Comparison of ENCODE assay signal across 1 cellular context in the genomic region with DNA sequence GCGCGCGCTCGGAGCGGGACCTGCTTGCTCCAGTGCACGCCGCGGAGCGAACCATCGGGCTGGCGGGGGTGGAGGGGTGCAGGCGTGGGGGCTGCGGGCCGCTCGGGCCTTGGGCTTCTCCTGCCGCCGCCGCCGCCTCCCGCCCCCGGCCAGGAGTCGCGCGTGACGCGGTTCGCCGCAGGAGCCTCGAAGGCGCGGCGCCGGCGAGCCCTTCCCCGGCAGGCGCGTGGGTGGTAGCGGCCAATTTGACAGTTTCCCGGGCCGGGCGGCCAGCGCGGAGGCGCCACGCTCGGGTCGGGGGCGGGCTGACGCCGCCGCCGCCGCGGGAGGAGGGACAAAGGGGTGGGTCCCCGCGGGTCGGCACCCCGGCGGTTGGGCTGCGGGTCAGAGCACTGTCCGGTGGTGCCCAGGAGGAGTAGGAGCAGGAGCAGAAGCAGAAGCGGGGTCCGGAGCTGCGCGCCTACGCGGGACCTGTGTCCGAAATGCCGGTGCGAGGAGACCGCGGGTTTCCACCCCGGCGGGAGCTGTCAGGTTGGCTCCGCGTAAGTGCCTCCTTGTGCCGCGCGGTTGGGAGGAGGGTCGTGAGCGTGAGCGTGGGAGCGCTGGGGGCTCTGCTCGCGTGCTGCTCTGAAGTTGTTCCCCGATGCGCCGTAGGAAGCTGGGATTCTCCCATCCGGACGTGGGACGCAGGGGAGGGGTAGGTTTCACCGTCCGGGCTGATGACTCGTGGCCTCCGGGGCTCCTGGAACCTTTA.
TF ChIP-seq lines count a peak whose summit lies in the region.

A gene (plus strand): TSS at position 387 of the 754 bp plus-strand sequence. CDS start 96 bp downstream, at position 483.

TF ChIP-seq in K562, 482 proteins besides CTCF, POLR2A, EP300 and RAD21 (continued from another document):
- TF ChIP-seq, protein P1, sequence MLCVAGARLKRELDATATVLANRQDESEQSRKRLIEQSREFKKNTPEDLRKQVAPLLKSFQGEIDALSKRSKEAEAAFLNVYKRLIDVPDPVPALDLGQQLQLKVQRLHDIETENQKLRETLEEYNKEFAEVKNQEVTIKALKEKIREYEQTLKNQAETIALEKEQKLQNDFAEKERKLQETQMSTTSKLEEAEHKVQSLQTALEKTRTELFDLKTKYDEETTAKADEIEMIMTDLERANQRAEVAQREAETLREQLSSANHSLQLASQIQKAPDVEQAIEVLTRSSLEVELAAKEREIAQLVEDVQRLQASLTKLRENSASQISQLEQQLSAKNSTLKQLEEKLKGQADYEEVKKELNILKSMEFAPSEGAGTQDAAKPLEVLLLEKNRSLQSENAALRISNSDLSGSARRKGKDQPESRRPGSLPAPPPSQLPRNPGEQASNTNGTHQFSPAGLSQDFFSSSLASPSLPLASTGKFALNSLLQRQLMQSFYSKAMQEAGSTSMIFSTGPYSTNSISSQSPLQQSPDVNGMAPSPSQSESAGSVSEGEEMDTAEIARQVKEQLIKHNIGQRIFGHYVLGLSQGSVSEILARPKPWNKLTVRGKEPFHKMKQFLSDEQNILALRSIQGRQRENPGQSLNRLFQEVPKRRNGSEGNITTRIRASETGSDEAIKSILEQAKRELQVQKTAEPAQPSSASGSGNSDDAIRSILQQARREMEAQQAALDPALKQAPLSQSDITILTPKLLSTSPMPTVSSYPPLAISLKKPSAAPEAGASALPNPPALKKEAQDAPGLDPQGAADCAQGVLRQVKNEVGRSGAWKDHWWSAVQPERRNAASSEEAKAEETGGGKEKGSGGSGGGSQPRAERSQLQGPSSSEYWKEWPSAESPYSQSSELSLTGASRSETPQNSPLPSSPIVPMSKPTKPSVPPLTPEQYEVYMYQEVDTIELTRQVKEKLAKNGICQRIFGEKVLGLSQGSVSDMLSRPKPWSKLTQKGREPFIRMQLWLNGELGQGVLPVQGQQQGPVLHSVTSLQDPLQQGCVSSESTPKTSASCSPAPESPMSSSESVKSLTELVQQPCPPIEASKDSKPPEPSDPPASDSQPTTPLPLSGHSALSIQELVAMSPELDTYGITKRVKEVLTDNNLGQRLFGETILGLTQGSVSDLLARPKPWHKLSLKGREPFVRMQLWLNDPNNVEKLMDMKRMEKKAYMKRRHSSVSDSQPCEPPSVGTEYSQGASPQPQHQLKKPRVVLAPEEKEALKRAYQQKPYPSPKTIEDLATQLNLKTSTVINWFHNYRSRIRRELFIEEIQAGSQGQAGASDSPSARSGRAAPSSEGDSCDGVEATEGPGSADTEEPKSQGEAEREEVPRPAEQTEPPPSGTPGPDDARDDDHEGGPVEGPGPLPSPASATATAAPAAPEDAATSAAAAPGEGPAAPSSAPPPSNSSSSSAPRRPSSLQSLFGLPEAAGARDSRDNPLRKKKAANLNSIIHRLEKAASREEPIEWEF (CRISPR knock-in tag; IDR thresholded peaks at IDR 0.05), result no peak
- TF ChIP-seq, protein P2, sequence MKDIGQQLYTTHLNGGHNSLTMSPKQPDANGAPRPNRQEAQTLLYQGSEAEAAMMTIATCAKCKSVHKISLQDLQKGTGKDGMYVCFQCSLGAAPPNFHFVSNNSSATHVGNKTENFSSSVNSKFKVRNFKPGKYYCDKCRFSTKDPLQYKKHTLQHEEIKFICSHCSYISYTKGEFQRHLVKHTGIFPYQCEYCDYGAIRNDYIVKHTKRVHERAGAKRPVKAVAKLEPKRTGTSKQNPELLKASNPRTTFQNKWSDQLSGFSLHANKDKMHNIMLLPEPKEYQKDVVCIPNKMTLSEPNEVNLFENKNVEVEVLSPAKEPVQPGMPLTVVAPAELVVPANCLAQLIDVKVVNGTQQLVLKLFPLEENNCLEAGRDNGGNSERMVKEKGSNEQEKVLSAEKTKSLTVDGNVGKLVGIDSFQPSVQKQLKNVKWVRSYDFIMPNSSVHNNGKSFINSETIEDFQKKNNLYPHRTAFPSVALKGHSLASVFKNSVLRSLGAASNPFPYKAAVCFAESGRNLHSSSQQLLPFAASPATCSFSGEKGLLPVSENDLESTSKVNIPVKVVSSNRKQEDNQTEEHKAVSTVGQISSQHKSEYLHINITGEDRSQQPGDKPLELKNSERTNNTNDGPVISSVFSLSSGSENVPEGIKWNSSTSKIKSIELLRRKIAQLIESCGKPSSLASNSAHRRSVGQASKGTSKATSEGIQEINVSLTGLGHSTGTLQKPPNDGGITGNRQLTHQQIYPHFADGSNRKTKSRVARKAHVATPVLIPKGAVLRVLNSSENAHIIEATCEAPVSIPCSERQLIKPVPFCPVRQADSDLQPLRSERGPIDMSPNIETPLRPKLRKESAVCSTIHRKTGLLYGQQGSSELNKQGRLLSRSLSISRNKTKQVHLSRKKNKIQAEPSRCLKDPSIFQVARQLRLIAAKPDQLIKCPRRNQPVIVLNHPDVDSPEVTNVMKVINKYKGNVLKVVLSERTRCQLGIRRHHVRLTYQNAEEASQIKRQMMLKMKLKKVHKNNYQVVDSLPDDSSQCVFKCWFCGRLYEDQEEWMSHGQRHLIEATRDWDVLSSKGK (CRISPR knock-in tag; IDR thresholded peaks at IDR 0.05), result no peak
- no peak for TF ChIP-seq HLTF (IDR thresholded peaks at IDR 0.05)
- no peak for TF ChIP-seq ZSCAN32 (CRISPR knock-in tag; IDR thresholded peaks at IDR 0.05)
- TF ChIP-seq, protein P3, sequence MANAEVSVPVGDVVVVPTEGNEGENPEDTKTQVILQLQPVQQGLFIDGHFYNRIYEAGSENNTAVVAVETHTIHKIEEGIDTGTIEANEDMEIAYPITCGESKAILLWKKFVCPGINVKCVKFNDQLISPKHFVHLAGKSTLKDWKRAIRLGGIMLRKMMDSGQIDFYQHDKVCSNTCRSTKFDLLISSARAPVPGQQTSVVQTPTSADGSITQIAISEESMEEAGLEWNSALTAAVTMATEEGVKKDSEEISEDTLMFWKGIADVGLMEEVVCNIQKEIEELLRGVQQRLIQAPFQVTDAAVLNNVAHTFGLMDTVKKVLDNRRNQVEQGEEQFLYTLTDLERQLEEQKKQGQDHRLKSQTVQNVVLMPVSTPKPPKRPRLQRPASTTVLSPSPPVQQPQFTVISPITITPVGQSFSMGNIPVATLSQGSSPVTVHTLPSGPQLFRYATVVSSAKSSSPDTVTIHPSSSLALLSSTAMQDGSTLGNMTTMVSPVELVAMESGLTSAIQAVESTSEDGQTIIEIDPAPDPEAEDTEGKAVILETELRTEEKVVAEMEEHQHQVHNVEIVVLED (CRISPR knock-in tag; IDR thresholded peaks at IDR 0.05), result peak; percentile 70
- TF ChIP-seq, protein P4, sequence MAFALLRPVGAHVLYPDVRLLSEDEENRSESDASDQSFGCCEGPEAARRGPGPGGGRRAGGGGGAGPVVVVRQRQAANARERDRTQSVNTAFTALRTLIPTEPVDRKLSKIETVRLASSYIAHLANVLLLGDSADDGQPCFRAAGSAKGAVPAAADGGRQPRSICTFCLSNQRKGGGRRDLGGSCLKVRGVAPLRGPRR (CRISPR knock-in tag; IDR thresholded peaks at IDR 0.05), result no peak
- no peak for TF ChIP-seq MED1 (CRISPR knock-in tag; IDR thresholded peaks at IDR 0.05; ENCODE audit: borderline replicate concordance)
- TF ChIP-seq HNRNPLL (IDR thresholded peaks at IDR 0.05; ENCODE audit: low read depth, low read length, poor library complexity, severe bottlenecking), result no peak
- peak; percentile 83 for TF ChIP-seq RBFOX2 (IDR thresholded peaks at IDR 0.05; ENCODE audit: low read depth, low read length)
- TF ChIP-seq ZNF584 (CRISPR knock-in tag; IDR thresholded peaks at IDR 0.05; ENCODE audit: low read depth), result no peak
- TF ChIP-seq, protein P5, sequence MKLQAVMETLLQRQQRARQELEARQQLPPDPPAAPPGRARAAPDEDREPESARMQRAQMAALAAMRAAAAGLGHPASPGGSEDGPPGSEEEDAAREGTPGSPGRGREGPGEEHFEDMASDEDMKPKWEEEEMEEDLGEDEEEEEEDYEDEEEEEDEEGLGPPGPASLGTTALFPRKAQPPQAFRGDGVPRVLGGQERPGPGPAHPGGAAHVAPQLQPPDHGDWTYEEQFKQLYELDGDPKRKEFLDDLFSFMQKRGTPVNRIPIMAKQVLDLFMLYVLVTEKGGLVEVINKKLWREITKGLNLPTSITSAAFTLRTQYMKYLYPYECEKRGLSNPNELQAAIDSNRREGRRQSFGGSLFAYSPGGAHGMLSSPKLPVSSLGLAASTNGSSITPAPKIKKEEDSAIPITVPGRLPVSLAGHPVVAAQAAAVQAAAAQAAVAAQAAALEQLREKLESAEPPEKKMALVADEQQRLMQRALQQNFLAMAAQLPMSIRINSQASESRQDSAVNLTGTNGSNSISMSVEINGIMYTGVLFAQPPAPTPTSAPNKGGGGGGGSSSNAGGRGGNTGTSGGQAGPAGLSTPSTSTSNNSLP (IDR thresholded peaks at IDR 0.05; ENCODE audit: borderline replicate concordance, low read depth, low read length), result no peak
- TF ChIP-seq CHD1 (IDR thresholded peaks at IDR 0.05; ENCODE audit: low read length), result peak; percentile 63
- no peak for TF ChIP-seq CBX3 (IDR thresholded peaks at IDR 0.05; ENCODE audit: borderline replicate concordance in 1 of 2, low read length in 2 of 2)
- TF ChIP-seq BCOR (IDR thresholded peaks at IDR 0.05), result 0 out of 2 replicates have a peak, but pooled peaks have one; percentile 7
- TF ChIP-seq, protein P6, sequence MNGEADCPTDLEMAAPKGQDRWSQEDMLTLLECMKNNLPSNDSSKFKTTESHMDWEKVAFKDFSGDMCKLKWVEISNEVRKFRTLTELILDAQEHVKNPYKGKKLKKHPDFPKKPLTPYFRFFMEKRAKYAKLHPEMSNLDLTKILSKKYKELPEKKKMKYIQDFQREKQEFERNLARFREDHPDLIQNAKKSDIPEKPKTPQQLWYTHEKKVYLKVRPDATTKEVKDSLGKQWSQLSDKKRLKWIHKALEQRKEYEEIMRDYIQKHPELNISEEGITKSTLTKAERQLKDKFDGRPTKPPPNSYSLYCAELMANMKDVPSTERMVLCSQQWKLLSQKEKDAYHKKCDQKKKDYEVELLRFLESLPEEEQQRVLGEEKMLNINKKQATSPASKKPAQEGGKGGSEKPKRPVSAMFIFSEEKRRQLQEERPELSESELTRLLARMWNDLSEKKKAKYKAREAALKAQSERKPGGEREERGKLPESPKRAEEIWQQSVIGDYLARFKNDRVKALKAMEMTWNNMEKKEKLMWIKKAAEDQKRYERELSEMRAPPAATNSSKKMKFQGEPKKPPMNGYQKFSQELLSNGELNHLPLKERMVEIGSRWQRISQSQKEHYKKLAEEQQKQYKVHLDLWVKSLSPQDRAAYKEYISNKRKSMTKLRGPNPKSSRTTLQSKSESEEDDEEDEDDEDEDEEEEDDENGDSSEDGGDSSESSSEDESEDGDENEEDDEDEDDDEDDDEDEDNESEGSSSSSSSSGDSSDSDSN (IDR thresholded peaks at IDR 0.05; ENCODE audit: borderline replicate concordance in 1 of 2, low read depth in 2 of 2, low read length in 2 of 2), result 0 out of 4 replicates have a peak, but pooled peaks of 1 of the 2 experiments have one; percentile 44
- TF ChIP-seq GATAD2B (IDR thresholded peaks at IDR 0.05; ENCODE audit: borderline replicate concordance), result peak; percentile 90
- TF ChIP-seq NR4A1 (CRISPR knock-in tag; IDR thresholded peaks at IDR 0.05), result no peak
- TF ChIP-seq NR4A1 (tag; IDR thresholded peaks at IDR 0.05), result no peak
- no peak for TF ChIP-seq XRCC4 (IDR thresholded peaks at IDR 0.05; ENCODE audit: extremely low read depth, insufficient read depth, insufficient read length)
- TF ChIP-seq RBBP5 (IDR thresholded peaks at IDR 0.05; ENCODE audit: borderline replicate concordance, insufficient read depth, low read length, poor library complexity, severe bottlenecking), result peak; percentile 74
- peak; percentile 81 for TF ChIP-seq SAP30 (IDR thresholded peaks at IDR 0.05; ENCODE audit: borderline replicate concordance, insufficient read depth, low read depth, low read length, poor library complexity, severe bottlenecking)
- TF ChIP-seq, protein P7, sequence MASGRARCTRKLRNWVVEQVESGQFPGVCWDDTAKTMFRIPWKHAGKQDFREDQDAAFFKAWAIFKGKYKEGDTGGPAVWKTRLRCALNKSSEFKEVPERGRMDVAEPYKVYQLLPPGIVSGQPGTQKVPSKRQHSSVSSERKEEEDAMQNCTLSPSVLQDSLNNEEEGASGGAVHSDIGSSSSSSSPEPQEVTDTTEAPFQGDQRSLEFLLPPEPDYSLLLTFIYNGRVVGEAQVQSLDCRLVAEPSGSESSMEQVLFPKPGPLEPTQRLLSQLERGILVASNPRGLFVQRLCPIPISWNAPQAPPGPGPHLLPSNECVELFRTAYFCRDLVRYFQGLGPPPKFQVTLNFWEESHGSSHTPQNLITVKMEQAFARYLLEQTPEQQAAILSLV (tag; IDR thresholded peaks at IDR 0.05), result no peak
- no peak for TF ChIP-seq NCOA4 (IDR thresholded peaks at IDR 0.05; ENCODE audit: partially characterized antibody)
- TF ChIP-seq, protein P8, sequence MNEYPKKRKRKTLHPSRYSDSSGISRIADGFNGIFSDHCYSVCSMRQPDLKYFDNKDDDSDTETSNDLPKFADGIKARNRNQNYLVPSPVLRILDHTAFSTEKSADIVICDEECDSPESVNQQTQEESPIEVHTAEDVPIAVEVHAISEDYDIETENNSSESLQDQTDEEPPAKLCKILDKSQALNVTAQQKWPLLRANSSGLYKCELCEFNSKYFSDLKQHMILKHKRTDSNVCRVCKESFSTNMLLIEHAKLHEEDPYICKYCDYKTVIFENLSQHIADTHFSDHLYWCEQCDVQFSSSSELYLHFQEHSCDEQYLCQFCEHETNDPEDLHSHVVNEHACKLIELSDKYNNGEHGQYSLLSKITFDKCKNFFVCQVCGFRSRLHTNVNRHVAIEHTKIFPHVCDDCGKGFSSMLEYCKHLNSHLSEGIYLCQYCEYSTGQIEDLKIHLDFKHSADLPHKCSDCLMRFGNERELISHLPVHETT (CRISPR knock-in tag; conservative IDR thresholded peaks at IDR 0.05 in 1 of 2, IDR thresholded peaks at IDR 0.05 in 1 of 2), result no peak
- no peak for TF ChIP-seq RBM14 (IDR thresholded peaks at IDR 0.05; ENCODE audit: borderline replicate concordance, insufficient read depth, low read depth, low read length)
- no peak for TF ChIP-seq KDM2B (CRISPR knock-in tag; IDR thresholded peaks at IDR 0.05)
- TF ChIP-seq PHF8 (IDR thresholded peaks at IDR 0.05; ENCODE audit: borderline replicate concordance, low read length), result peak; percentile 66; the same call in 1 of the 2 replicates
- peak; percentile 96 for TF ChIP-seq ZNF263 (CRISPR knock-in tag; IDR thresholded peaks at IDR 0.05; ENCODE audit: borderline replicate concordance)
- no peak for TF ChIP-seq ZNF445 (CRISPR knock-in tag; IDR thresholded peaks at IDR 0.05; ENCODE audit: low read depth)
- 0 out of 2 replicates have a peak, but pooled peaks have one; percentile 2 for TF ChIP-seq ZFX (CRISPR knock-in tag; IDR thresholded peaks at IDR 0.05)
- no peak for TF ChIP-seq RNF2 (IDR thresholded peaks at IDR 0.05)
- TF ChIP-seq HMGN3 (IDR thresholded peaks at IDR 0.05; ENCODE audit: borderline replicate concordance, extremely low read depth, insufficient read length, low read depth, low read length), result peak; percentile 46
- TF ChIP-seq EZH2 (IDR thresholded peaks at IDR 0.05; ENCODE audit: borderline replicate concordance, low read depth, low read length), result no peak
- peak; percentile 34; the same call in 1 of the 2 replicates for TF ChIP-seq ZBTB1 (CRISPR knock-in tag; IDR thresholded peaks at IDR 0.05; ENCODE audit: borderline replicate concordance, low read depth)
- TF ChIP-seq SLC30A9 (CRISPR knock-in tag; IDR thresholded peaks at IDR 0.05), result no peak
- no peak for TF ChIP-seq ETV1 (tag; conservative IDR thresholded peaks at IDR 0.05; ENCODE audit: low read depth)
- TF ChIP-seq ZNF253 (CRISPR knock-in tag; conservative IDR thresholded peaks at IDR 0.05), result no peak
- TF ChIP-seq ZNF384 (IDR thresholded peaks at IDR 0.05; ENCODE audit: low read depth, low read length), result no peak
- TF ChIP-seq NRF1 (conservative IDR thresholded peaks at IDR 0.05 in 1 of 2, IDR thresholded peaks at IDR 0.05 in 1 of 2), result peak; percentile 24 to 41; a peak in 2 of 4 replicates
- TF ChIP-seq ZBTB8A (IDR thresholded peaks at IDR 0.05; ENCODE audit: partially characterized antibody), result no peak
